Comparison of ENCODE assay signal across 16 cellular contexts in genomic region chr9:76603448-76603895, GRCh38.
DNase-seq lines count a peak whose midpoint lies in the region; ATAC-seq and TF ChIP-seq lines count a peak whose summit lies in the region.
"Had no signal": no experiment of that assay in that cellular context is flagged by ENCODE, and none has a peak within 500 bp of the region (broad histone marks: within the 10 kb centered on the region; RNA-seq: fewer than 3 reads in every experiment).

No MANE protein-coding gene starts in this region.

- H3K27ac Mint-ChIP-seq in CD4-positive, alpha-beta T cell: no peak overlapping the region

- DNase-seq in NCI-H2081 (lab: John Stamatoyannopoulos, UW): peak; percentile 22 to 61
- DNase-seq in NCI-H2081 treated with DMSO at 0.1 percent for 48 hours (lab: John Stamatoyannopoulos, UW): no peak
- peak; percentile 34 to 83 for DNase-seq in NCI-H446 (lab: John Stamatoyannopoulos, UW)
- peak; percentile 63 for DNase-seq in choroid plexus epithelial cell (ENCODE audit: low read depth)
- peak; percentile 49 for DNase-seq in renal cortical epithelial cell (ENCODE audit: low read depth)
- no peak for DNase-seq in GM13977 (ENCODE audit: low spot score)
- no peak for DNase-seq in CD4-positive, alpha-beta T cell
- DNase-seq: activated gamma-delta T cell, head of caudate nucleus, lower lobe of right lung, NCI-H524 treated with DMSO at 0.1 percent for 48 hours, psoas muscle had no signal

- in situ Hi-C loops in GM13977 (cut with MboI; ENCODE audit: low pct_unique_long_range_greater_than_20kb, low sequenced_read_pairs, unreplicated experiment): no loop called here

- H3K9me3 Mint-ChIP-seq in CD4-positive, alpha-beta T cell: no peaks in the 10 kb centered on the region

- H3K4me3 ChIP-seq in choroid plexus epithelial cell (ENCODE audit: low read depth, low read length): no peak overlapping the region
- H3K4me3 ChIP-seq: GM12878, lower lobe of right lung, psoas muscle, SJSA1 had no signal

- no peak overlapping the region for H3K4me3 Mint-ChIP-seq in CD4-positive, alpha-beta T cell

- H3K9me3 ChIP-seq in CD4-positive, alpha-beta T cell (ENCODE audit: control insufficient read depth, low read length): no peaks in the 10 kb centered on the region
- H3K9me3 ChIP-seq: lower lobe of right lung, psoas muscle, SJSA1 had no signal

- H3K27ac ChIP-seq in CD4-positive, alpha-beta T cell (ENCODE audit: low read depth, low read length): no peak overlapping the region
- H3K27ac ChIP-seq: 22Rv1, lower lobe of right lung, psoas muscle, SJSA1 had no signal

- TF ChIP-seq CTCF in choroid plexus epithelial cell (conservative IDR thresholded peaks at IDR 0.05; ENCODE audit: low read depth, low read length) (no peak), GM13977 (IDR thresholded peaks at IDR 0.05; ENCODE audit: extremely low read depth, insufficient read depth, missing control alignments) (no peak)
- no peak for TF ChIP-seq CTCF in CD4-positive, alpha-beta T cell (IDR thresholded peaks at IDR 0.05)

- H3K27me3 Mint-ChIP-seq in CD4-positive, alpha-beta T cell: peaks cover 11% of the 10 kb centered on the region

- H3K36me3 Mint-ChIP-seq in CD4-positive, alpha-beta T cell (ENCODE audit: low read depth): no peaks in the 10 kb centered on the region

- no peaks in the 10 kb centered on the region for H3K4me1 Mint-ChIP-seq in CD4-positive, alpha-beta T cell (ENCODE audit: low read depth)

- ATAC-seq in CD4-positive, alpha-beta T cell (ENCODE audit: poor library complexity): no peak
- ATAC-seq in HG02840 (IDR thresholded peaks at IDR 0.05; ENCODE audit: low FRiP score, unreplicated experiment): no peak
- ATAC-seq: GM12878, psoas muscle had no signal

- CTCF ChIA-PET in CD4-positive, alpha-beta T cell (lab: Charles Lee): no interaction called here

- intact Hi-C loops in CD4-positive, alpha-beta T cell (cut with DNase I, micrococcal nuclease): no loop called here

- POLR2A ChIA-PET in CD4-positive, alpha-beta T cell (lab: Charles Lee): no interaction called here

- H3K27me3 ChIP-seq in CD4-positive, alpha-beta T cell (ENCODE audit: control insufficient read depth, insufficient read depth, low read length): no peaks in the 10 kb centered on the region
- H3K27me3 ChIP-seq: SJSA1 had no signal

Comparison
In these comparisons a context has a peak if more than half of its experiments do, and no peak if none do; other contexts are left out.
1. DNase-seq: peak in NCI-H2081 (2 of 2), NCI-H446 (2 of 2), choroid plexus epithelial cell (single experiment) and renal cortical epithelial cell (single experiment); none in NCI-H2081 treated with DMSO at 0.1 percent for 48 hours (single experiment), GM13977 (single experiment) and CD4-positive, alpha-beta T cell (0 of 10).